Comparison of ENCODE assay signal across 8 cellular contexts in genomic region chr2:223247136-223247535, GRCh38.
DNase-seq lines count a peak whose midpoint lies in the region; ATAC-seq, FAIRE-seq and TF ChIP-seq lines count a peak whose summit lies in the region.

No MANE protein-coding gene starts in this region.

- WGBS in upper lobe of left lung, 2 donors: 91 to 93% methylated on average over 3 of the region's 3 CpGs

- ATAC-seq in upper lobe of left lung (ENCODE audit: low FRiP score in 2 of 2): no peak
- ATAC-seq in left ventricle myocardium superior: no peak

- H3K27me3 ChIP-seq in bronchial epithelial cell (ENCODE audit: control insufficient read depth, insufficient read depth, low read length) (no peaks in the 10 kb centered on the region), upper lobe of left lung (no peaks in the 10 kb centered on the region)

- DNase-seq in NCI-H510A treated with DMSO at 0.1 percent for 48 hours (lab: John Stamatoyannopoulos, UW): peak; percentile 16
- DNase-seq in NCI-H510A (lab: John Stamatoyannopoulos, UW): no peak
- peak; percentile 25 for DNase-seq in NCI-H1694 (lab: John Stamatoyannopoulos, UW)
- DNase-seq in bronchial epithelial cell (ENCODE audit: low read depth): peak; percentile 50
- peak; percentile 44 for DNase-seq in renal cortical epithelial cell (ENCODE audit: low read depth)
- no peak for DNase-seq in upper lobe of left lung
- DNase-seq in activated naive CD4-positive, alpha-beta T cell (lab: John Stamatoyannopoulos, UW): no peak
- no peak for DNase-seq in left ventricle myocardium superior

- no peak for TF ChIP-seq EP300 in upper lobe of left lung (IDR thresholded peaks at IDR 0.05)

- no peak for FAIRE-seq in bronchial epithelial cell (lab: Jason Lieb, UNC)

- no peaks in the 10 kb centered on the region for H3K4me1 ChIP-seq in upper lobe of left lung

- H3K4me3 ChIP-seq in bronchial epithelial cell (ENCODE audit: low read depth, low read length) (no peak overlapping the region), upper lobe of left lung (no peak overlapping the region)

- TF ChIP-seq POLR2A in upper lobe of left lung (IDR thresholded peaks at IDR 0.05): no peak

- no peak overlapping the region for H3K27ac ChIP-seq in upper lobe of left lung

- no peaks in the 10 kb centered on the region for H3K36me3 ChIP-seq in bronchial epithelial cell (ENCODE audit: control insufficient read depth, insufficient read depth, low read length)
- H3K36me3 ChIP-seq in upper lobe of left lung: no peaks in the 10 kb centered on the region

- intact Hi-C loops in left ventricle myocardium superior (cut with micrococcal nuclease): no loop called here

- peak; percentile 47 for TF ChIP-seq CTCF in bronchial epithelial cell (IDR thresholded peaks at IDR 0.05; ENCODE audit: insufficient read depth, low read length, severe bottlenecking)
- TF ChIP-seq CTCF in upper lobe of left lung (IDR thresholded peaks at IDR 0.05): no peak

- no peaks in the 10 kb centered on the region for H3K9me3 ChIP-seq in upper lobe of left lung

Comparison
In these comparisons a context has a peak if more than half of its experiments do, and no peak if none do; other contexts are left out.
1. DNase-seq: peak in NCI-H510A treated with DMSO at 0.1 percent for 48 hours (single experiment), NCI-H1694 (single experiment), bronchial epithelial cell (single experiment) and renal cortical epithelial cell (single experiment); none in NCI-H510A (single experiment), upper lobe of left lung (0 of 2), activated naive CD4-positive, alpha-beta T cell (0 of 4) and left ventricle myocardium superior (single experiment).